Comparison of ENCODE assay signal across 11 cellular contexts in genomic region chr7:107506683-107507339, GRCh38. TPM values are rescaled to one million over a fixed set of nuclear protein-coding genes. Genes with fewer than 3 reads are reported as not detected.
A peak's percentile ranks its signal among the peaks of the same experiment; 100 is the strongest.
DNase-seq lines count a peak whose midpoint lies in the region; ATAC-seq and TF ChIP-seq lines count a peak whose summit lies in the region.
"Had no signal": no experiment of that assay in that cellular context is flagged by ENCODE, and none has a peak within 500 bp of the region (broad histone marks: within the 10 kb centered on the region; RNA-seq: fewer than 3 reads in every experiment).

No MANE protein-coding gene starts in this region.

- H3K4me2 ChIP-seq in IMR-90 (ENCODE audit: low read depth, low read length) = no peak overlapping the region
- no peak overlapping the region for H3K4me2 ChIP-seq in hepatocyte

- H3K4me1 ChIP-seq in IMR-90 (ENCODE audit: control insufficient read depth, insufficient read depth, low read length) = peaks cover 3% of the 10 kb centered on the region; the same call in 1 of the 2 replicates
- H3K4me1 ChIP-seq in SJCRH30 = peaks cover 14% of the 10 kb centered on the region
- peaks cover 3% of the 10 kb centered on the region for H3K4me1 ChIP-seq in hepatocyte (ENCODE audit: insufficient read depth)
- peaks cover 0 to 10% (median 4%) of the 10 kb centered on the region in 4 donors for H3K4me1 ChIP-seq in esophagus muscularis mucosa
- H3K4me1 ChIP-seq: testis had no signal

- H4K8ac ChIP-seq in IMR-90 (ENCODE audit: low read depth in 2 of 2, low read length in 2 of 2) = no peak overlapping the region

- H4K20me1 ChIP-seq in IMR-90 (ENCODE audit: insufficient read depth, low read length) (0 out of 2 replicates have a peak, but pooled peaks cover 11% of the 10 kb centered on the region), hepatocyte (ENCODE audit: insufficient read depth, poor library complexity, severe bottlenecking) (no peaks in the 10 kb centered on the region)

- no peak overlapping the region for H3K14ac ChIP-seq in IMR-90 (replicated peaks; ENCODE audit: low read depth, low read length)

- no peak overlapping the region for H3K9ac ChIP-seq in IMR-90 (ENCODE audit: low read depth, low read length)

- CTCF ChIA-PET in IMR-90 (lab: Yijun Ruan, JAX) = no interaction called here

- H2BK20ac ChIP-seq in IMR-90 (ENCODE audit: low read depth, low read length) = no peak overlapping the region

- TF ChIP-seq CTCF in 22Rv1 (IDR thresholded peaks at IDR 0.05) (no peak), IMR-90 (conservative IDR thresholded peaks at IDR 0.05; ENCODE audit: low read depth, low read length) (no peak), hepatocyte (IDR thresholded peaks at IDR 0.05; ENCODE audit: poor library complexity) (no peak), esophagus muscularis mucosa (IDR thresholded peaks at IDR 0.05) (no peak)

- peaks cover 2% of the 10 kb centered on the region; the same call in 1 of the 2 replicates for H3K9me3 ChIP-seq in IMR-90 (ENCODE audit: control insufficient read depth, insufficient read depth, low read length)
- H3K9me3 ChIP-seq in SJCRH30 (replicated peaks) = no peaks in the 10 kb centered on the region
- no peaks in the 10 kb centered on the region for H3K9me3 ChIP-seq in hepatocyte (ENCODE audit: low read depth)
- H3K9me3 ChIP-seq in esophagus muscularis mucosa = no peaks in the 10 kb centered on the region
- H3K9me3 ChIP-seq: BE2C, testis had no signal

- no peak overlapping the region for H3K18ac ChIP-seq in IMR-90 (ENCODE audit: low read depth, low read length)

- no TSS peak for BruUV-seq in IMR-90 (replicated peaks; lab: Mats Ljungman, UMichigan)

- H3K27ac ChIP-seq in 22Rv1 = peak overlapping the region; percentile 87
- H3K27ac ChIP-seq in IMR-90 (ENCODE audit: insufficient read depth, low read length) = no peak overlapping the region
- H3K27ac ChIP-seq in SJCRH30 = peak overlapping the region; percentile 47
- H3K27ac ChIP-seq in hepatocyte = peak overlapping the region; percentile 64
- H3K27ac ChIP-seq in esophagus muscularis mucosa (replicated peaks in 1 of 4) = no peak overlapping the region
- no peak overlapping the region for H3K27ac ChIP-seq in substantia nigra (ENCODE audit: low read depth, low read length, poor library complexity, severe bottlenecking)
- H3K27ac ChIP-seq: testis had no signal

- no peak overlapping the region for H2AK5ac ChIP-seq in IMR-90 (ENCODE audit: low read depth, low read length)

- H2BK5ac ChIP-seq in IMR-90 (ENCODE audit: low read depth, low read length, poor library complexity, severe bottlenecking) = no peak overlapping the region

- POLR2A ChIA-PET in IMR-90 (lab: Charles Lee; ENCODE audit: unreplicated experiment) = interaction anchor here (0.6 kb wide), 1 partner anchor 66 kb away, joined by 7 read pairs; no protein-coding TSS in a partner anchor

- no peaks in the 10 kb centered on the region for H3K79me2 ChIP-seq in hepatocyte

- H4K5ac ChIP-seq in IMR-90 (ENCODE audit: low read depth, low read length) = no peak overlapping the region

- in situ Hi-C loops in IMR-90 (cut with MboI; ENCODE audit: low sequenced_read_pairs) = no loop called here

- DNase-seq in IMR-90 = peak; percentile 2
- DNase-seq in SJCRH30 = peak; percentile 78 to 83
- DNase-seq in hepatocyte (ENCODE audit: low spot score) = peak; percentile 15
- DNase-seq in esophagus muscularis mucosa (ENCODE audit: extremely low spot score) = no peak
- DNase-seq in substantia nigra (lab: John Stamatoyannopoulos, UW) = no peak
- no peak for DNase-seq in AG08395 (ENCODE audit: low spot score)
- DNase-seq: BE2C, testis had no signal

- no peak overlapping the region for H4K91ac ChIP-seq in IMR-90 (ENCODE audit: insufficient read depth, low read depth, low read length)

- intact Hi-C loops in IMR-90 (cut with micrococcal nuclease) = no loop called here
- intact Hi-C loops in esophagus muscularis mucosa (cut with DNase I) = no loop called here

- H3K23ac ChIP-seq in IMR-90 (ENCODE audit: low read depth, low read length) = no peak overlapping the region

- H2AK9ac ChIP-seq in IMR-90 (replicated peaks; ENCODE audit: low read depth, low read length, poor library complexity) = no peak overlapping the region

- TF ChIP-seq EP300 in esophagus muscularis mucosa (IDR thresholded peaks at IDR 0.05) = no peak

- WGBS in IMR-90 (ENCODE audit: extremely low coverage in 2 of 2, insufficient read length in 1 of 2), 2 experiments = 100% methylated on average over 1 of the region's 7 CpGs; no CpG with 5 or more reads in 1 of the 2 experiments
- WGBS in hepatocyte (ENCODE audit: low lambda C conversion rate, missing lambda C conversion rate) = 87% methylated on average over 6 of the region's 7 CpGs
- 87% methylated on average over 6 of the region's 7 CpGs for WGBS in esophagus muscularis mucosa

- H3K9me2 ChIP-seq in hepatocyte (replicated peaks; ENCODE audit: insufficient read depth) = no peaks in the 10 kb centered on the region

- no peak overlapping the region for H3K4ac ChIP-seq in IMR-90 (ENCODE audit: low read depth, low read length)

- no peak overlapping the region for H3K56ac ChIP-seq in IMR-90 (ENCODE audit: extremely low read depth, insufficient read depth, low read length)

- no peak for ATAC-seq in IMR-90 (ENCODE audit: low read depth)
- ATAC-seq in GM21737 (IDR thresholded peaks at IDR 0.05; ENCODE audit: unreplicated experiment) = no peak
- ATAC-seq: T-cell had no signal

- peaks cover 2% of the 10 kb centered on the region; the same call in 1 of the 2 replicates for H3K9me1 ChIP-seq in IMR-90 (ENCODE audit: insufficient read depth, low read length)

- dilution Hi-C loops in IMR-90 (cut with HindIII; ENCODE audit: low sequenced_read_pairs, unreplicated experiment) = no loop called here

- H3K27me3 ChIP-seq in IMR-90 (ENCODE audit: control insufficient read depth, insufficient read depth, low read length) (no peaks in the 10 kb centered on the region), SJCRH30 (no peaks in the 10 kb centered on the region), hepatocyte (no peaks in the 10 kb centered on the region), esophagus muscularis mucosa (no peaks in the 10 kb centered on the region)
- H3K27me3 ChIP-seq: BE2C, testis had no signal

- no peaks in the 10 kb centered on the region for H3K36me3 ChIP-seq in IMR-90 (ENCODE audit: control insufficient read depth, insufficient read depth, low read length)
- no peaks in the 10 kb centered on the region for H3K36me3 ChIP-seq in SJCRH30
- no peaks in the 10 kb centered on the region for H3K36me3 ChIP-seq in hepatocyte (replicated peaks; ENCODE audit: insufficient read depth, low read depth)
- peaks cover 0 to 4% (median 0%) of the 10 kb centered on the region in 4 donors for H3K36me3 ChIP-seq in esophagus muscularis mucosa
- H3K36me3 ChIP-seq: BE2C had no signal

- H3K4me3 ChIP-seq in IMR-90 (ENCODE audit: insufficient read depth, low read depth, low read length) (no peak overlapping the region), SJCRH30 (no peak overlapping the region), hepatocyte (no peak overlapping the region), esophagus muscularis mucosa (no peak overlapping the region)
- H3K4me3 ChIP-seq: testis had no signal

- no peak overlapping the region for H2BK15ac ChIP-seq in IMR-90 (ENCODE audit: low read depth, low read length)

- peaks cover 14 to 15% of the 10 kb centered on the region in 2 experiments for H3K79me1 ChIP-seq in IMR-90 (ENCODE audit: low read depth in 1 of 2, low read length in 2 of 2)

- no peak for TF ChIP-seq RAD21 in IMR-90 (IDR thresholded peaks at IDR 0.05; ENCODE audit: low read length)

- no peak overlapping the region for H2BK120ac ChIP-seq in IMR-90 (ENCODE audit: low read depth, low read length)

- H2AFZ ChIP-seq in IMR-90 (replicated peaks; ENCODE audit: low read length, poor library complexity) (no peak overlapping the region), hepatocyte (no peak overlapping the region)

- no peak for TF ChIP-seq POLR2A in IMR-90 (IDR thresholded peaks at IDR 0.05; ENCODE audit: low read depth, low read length)
- no peak for TF ChIP-seq POLR2A in esophagus muscularis mucosa (IDR thresholded peaks at IDR 0.05; ENCODE audit: low read depth)

TF ChIP-seq in IMR-90, 13 proteins besides CTCF, POLR2A, EP300 and RAD21 (continues in another document):
- TF ChIP-seq FOS (IDR thresholded peaks at IDR 0.05; ENCODE audit: low read depth, low read length) (no peak), MAZ (IDR thresholded peaks at IDR 0.05; ENCODE audit: borderline replicate concordance, low read depth, low read length) (no peak), BHLHE40 (IDR thresholded peaks at IDR 0.05; ENCODE audit: low read depth, low read length) (no peak), SMC3 (IDR thresholded peaks at IDR 0.05; ENCODE audit: low read depth, low read length) (no peak), RCOR1 (IDR thresholded peaks at IDR 0.05; ENCODE audit: insufficient replicate concordance, low read length) (no peak), MAFK (IDR thresholded peaks at IDR 0.05; ENCODE audit: low read depth, low read length) (no peak)

RNA-seq across cellular contexts. Expression of gene GPR22, which starts 37.0 kb away (rescaled TPM):
- not detected in 2 replicates for total RNA-seq in IMR-90 (2012; rRNA removed)
- not detected in 2 replicates for polyA plus RNA-seq in IMR-90 (2012; rRNA removed)
- not detected in 2 replicates for polyA plus RNA-seq in IMR-90 (2012; cell fraction: cytosol; rRNA removed)
- polyA plus RNA-seq in IMR-90 (2012; cell fraction: nucleus; rRNA removed; ENCODE audit: low replicate concordance) = not detected in 2 replicates
- not detected in 2 replicates for total RNA-seq in SJCRH30 (2014; rRNA removed; shearing (Covaris generic))
- total RNA-seq in hepatocyte = 0.07 and 0.08 TPM in 2 replicates
- polyA plus RNA-seq in hepatocyte = 0.27 and 0.39 TPM in 2 replicates
- under 1 TPM in 1 of 4 donors, not detected in 3; 0.33 TPM for total RNA-seq in esophagus muscularis mucosa
- total RNA-seq: T-cell, testis had no signal

RNA-seq across cellular contexts. Expression of gene COG5, which starts 56.9 kb away (rescaled TPM):
- total RNA-seq in IMR-90 (2012; rRNA removed) (27.4 and 35.8 TPM in 2 replicates), hepatocyte (53.5 and 82.2 TPM in 2 replicates), esophagus muscularis mucosa (10 to 100 TPM; 20.3 to 33.4 (median 24.9) TPM)
- polyA plus RNA-seq in IMR-90 (2012; rRNA removed) (15.7 and 18.5 TPM in 2 replicates), hepatocyte (12.7 and 15.8 TPM in 2 replicates)
- 5.4 and 6.0 TPM in 2 replicates for polyA plus RNA-seq in IMR-90 (2012; cell fraction: cytosol; rRNA removed)
- 4.2 and 21.9 TPM in 2 replicates for polyA plus RNA-seq in IMR-90 (2012; cell fraction: nucleus; rRNA removed; ENCODE audit: low replicate concordance)
- 33.6 and 41.1 TPM in 2 replicates for total RNA-seq in SJCRH30 (2014; rRNA removed; shearing (Covaris generic))

RNA-seq across cellular contexts. Expression of gene DUS4L, which starts 57.0 kb away (rescaled TPM):
- total RNA-seq in IMR-90 (2012; rRNA removed) (6.6 and 8.6 TPM in 2 replicates), hepatocyte (12.5 and 14.2 TPM in 2 replicates), esophagus muscularis mucosa (1 to 10 TPM; 3.6 to 7.5 (median 6.6) TPM)
- polyA plus RNA-seq in IMR-90 (2012; rRNA removed) (3.3 and 4.2 TPM in 2 replicates), hepatocyte (5.4 and 6.3 TPM in 2 replicates)
- 1.5 and 1.8 TPM in 2 replicates for polyA plus RNA-seq in IMR-90 (2012; cell fraction: cytosol; rRNA removed)
- 1.5 and 4.9 TPM in 2 replicates for polyA plus RNA-seq in IMR-90 (2012; cell fraction: nucleus; rRNA removed; ENCODE audit: low replicate concordance)
- 12.5 and 16.0 TPM in 2 replicates for total RNA-seq in SJCRH30 (2014; rRNA removed; shearing (Covaris generic))

Comparison
In these comparisons a context has a peak if more than half of its experiments do, and no peak if none do; other contexts are left out.
1. H3K27ac ChIP-seq: peak in 22Rv1 (single experiment), SJCRH30 (single experiment) and hepatocyte (single experiment); none in IMR-90 (single experiment), esophagus muscularis mucosa (0 of 4) and substantia nigra (single experiment).
2. DNase-seq: peak in IMR-90 (single experiment), SJCRH30 (2 of 2) and hepatocyte (single experiment); none in esophagus muscularis mucosa (single experiment), substantia nigra (0 of 49) and AG08395 (single experiment).